In genomic region chr7:98877692-98878364, GRCh38 we compare ENCODE assay signal across 8 cellular contexts. TPM values are rescaled to one million over a fixed set of nuclear protein-coding genes. Genes with fewer than 3 reads are reported as not detected.
DNase-seq lines count a peak whose midpoint lies in the region; TF ChIP-seq lines count a peak whose summit lies in the region.

No MANE protein-coding gene starts in this region.

- TF ChIP-seq CTCF in astrocyte of the spinal cord (IDR thresholded peaks at IDR 0.05; ENCODE audit: low read depth, low read length): no peak
- TF ChIP-seq CTCF in lower leg skin (IDR thresholded peaks at IDR 0.05): no peak
- TF ChIP-seq CTCF in tibial artery (IDR thresholded peaks at IDR 0.05): no peak

- H3K9me3 ChIP-seq in tibial artery: no peaks in the 10 kb centered on the region

- peaks cover 20% of the 10 kb centered on the region for H3K4me1 Mint-ChIP-seq in activated CD4-positive, alpha-beta T cell treated with anti-CD3 and anti-CD28 coated beads, Interleukin-2, amount 10 ng/mL, durations not matched to agents 7 days and 5 days

- H3K27me3 ChIP-seq in tibial artery: no peaks in the 10 kb centered on the region

- H3K27me3 Mint-ChIP-seq in activated CD4-positive, alpha-beta T cell treated with anti-CD3 and anti-CD28 coated beads, Interleukin-2, amount 10 ng/mL, durations not matched to agents 7 days and 5 days: no peaks in the 10 kb centered on the region

- peak overlapping the region; percentile 87 to 95 for H3K27ac ChIP-seq in tibial artery

- H3K36me3 Mint-ChIP-seq in activated CD4-positive, alpha-beta T cell treated with anti-CD3 and anti-CD28 coated beads, Interleukin-2, amount 10 ng/mL, durations not matched to agents 7 days and 5 days (ENCODE audit: low read depth): peaks cover 16% of the 10 kb centered on the region

- CTCF ChIA-PET in activated CD4-positive, alpha-beta T cell treated with anti-CD3 and anti-CD28 coated beads, Interleukin-2, amount 10 ng/mL, durations not matched to agents 7 days and 5 days (lab: Charles Lee): interaction anchor here (0.6 to 3.2 kb wide), 11 partner anchors 9 to 448 kb away, joined by 3 to 24 read pairs (median 4); partner anchors contain the start of genes ARPC1A and TMEM130

- POLR2A ChIA-PET in activated CD4-positive, alpha-beta T cell treated with anti-CD3 and anti-CD28 coated beads, Interleukin-2, amount 10 ng/mL, durations not matched to agents 7 days and 5 days (lab: Charles Lee): interaction anchor here (0.6 kb wide), 2 partner anchors 36 to 728 kb away, joined by 3 read pairs; no protein-coding TSS in a partner anchor

- peaks cover 5 to 20% (median 11%) of the 10 kb centered on the region in 3 donors for H3K36me3 ChIP-seq in tibial artery

- in situ Hi-C loops in astrocyte of the spinal cord (cut with HindIII; ENCODE audit: low sequenced_read_pairs): no loop called here

- peak overlapping the region; percentile 66 for H3K27ac Mint-ChIP-seq in activated CD4-positive, alpha-beta T cell treated with anti-CD3 and anti-CD28 coated beads, Interleukin-2, amount 10 ng/mL, durations not matched to agents 7 days and 5 days

- 30 to 35% methylated on average over 14 to 18 of the region's 18 CpGs for WGBS in lower leg skin, 2 donors

- H3K4me3 ChIP-seq in astrocyte of the spinal cord (ENCODE audit: low read depth, low read length) (peak overlapping the region; percentile 98), lower leg skin (ENCODE audit: low read depth, poor library complexity, severe bottlenecking) (peak overlapping the region; percentile 94), tibial artery (peak overlapping the region; percentile 72 to 94)

- intact Hi-C loops in lower leg skin (cut with DNase I; ENCODE audit: low total_unique reads): no loop called here
- intact Hi-C loops in tibial artery (cut with DNase I; ENCODE audit: low total_unique reads): no loop called here

- peak overlapping the region; percentile 52 for H3K4me3 Mint-ChIP-seq in activated CD4-positive, alpha-beta T cell treated with anti-CD3 and anti-CD28 coated beads, Interleukin-2, amount 10 ng/mL, durations not matched to agents 7 days and 5 days

- no peak for DNase-seq in activated CD4-positive, alpha-beta T cell treated with anti-CD3 and anti-CD28 coated beads, Interleukin-2, amount 10 ng/mL, durations not matched to agents 7 days and 5 days
- no peak for DNase-seq in activated CD4-positive, alpha-beta T cell treated with anti-CD3 and anti-CD28 coated beads for 1 hour
- no peak for DNase-seq in astrocyte of the spinal cord (ENCODE audit: low read depth, low spot score)
- DNase-seq in lower leg skin (ENCODE audit: low spot score in 2 of 2): peak; percentile 32 to 78
- DNase-seq in tibial artery: no peak
- DNase-seq in NCI-H82 treated with DMSO at 0.1 percent for 48 hours (lab: John Stamatoyannopoulos, UW; ENCODE audit: unreplicated experiment): no peak
- DNase-seq in activated CD8-positive, alpha-beta memory T cell treated with anti-CD3 and anti-CD28 coated beads, Interleukin-2, amount 50 U/mL, for 48 hours: no peak
- no peak for DNase-seq in NCI-H526 (lab: John Stamatoyannopoulos, UW)

- no peaks in the 10 kb centered on the region for H3K9me3 Mint-ChIP-seq in activated CD4-positive, alpha-beta T cell treated with anti-CD3 and anti-CD28 coated beads, Interleukin-2, amount 10 ng/mL, durations not matched to agents 7 days and 5 days

- TF ChIP-seq POLR2A in lower leg skin (IDR thresholded peaks at IDR 0.05): no peak

- H3K4me1 ChIP-seq in tibial artery: peaks cover 0 to 23% (median 14%) of the 10 kb centered on the region in 4 donors

RNA-seq across cellular contexts. Expression of gene TRRAP, which starts 0.5 kb away (rescaled TPM):
- total RNA-seq in activated CD4-positive, alpha-beta T cell treated with anti-CD3 and anti-CD28 coated beads, Interleukin-2, amount 10 ng/mL, durations not matched to agents 7 days and 5 days: 10 to 100 TPM; 63.4 to 65.1 TPM
- total RNA-seq in lower leg skin: 10 to 100 TPM; 46.4 to 69.4 (median 53.0) TPM

RNA-seq across cellular contexts. Expression of gene TMEM130, which starts 8.0 kb away (rescaled TPM):
- total RNA-seq in activated CD4-positive, alpha-beta T cell treated with anti-CD3 and anti-CD28 coated beads, Interleukin-2, amount 10 ng/mL, durations not matched to agents 7 days and 5 days: not detected
- total RNA-seq in lower leg skin: 1 to 10 TPM in 1 of 4 donors, under 1 TPM in 1, not detected in 2; 0.10 to 3.4 TPM

Comparison
In these comparisons a context has a peak if more than half of its experiments do, and no peak if none do; other contexts are left out.
1. DNase-seq: peak in lower leg skin (2 of 2); none in activated CD4-positive, alpha-beta T cell treated with anti-CD3 and anti-CD28 coated beads, Interleukin-2, amount 10 ng/mL, durations not matched to agents 7 days and 5 days (single experiment), activated CD4-positive, alpha-beta T cell treated with anti-CD3 and anti-CD28 coated beads for 1 hour (single experiment), astrocyte of the spinal cord (single experiment), tibial artery (0 of 2), NCI-H82 treated with DMSO at 0.1 percent for 48 hours (single experiment), activated CD8-positive, alpha-beta memory T cell treated with anti-CD3 and anti-CD28 coated beads, Interleukin-2, amount 50 U/mL, for 48 hours (single experiment) and NCI-H526 (0 of 2).
2. Peak in every context shown above with its lines, with median percentiles within 50 percentile points of each other: H3K4me3 ChIP-seq.